Comparison of ENCODE assay signal across 9 cellular contexts in genomic region chr9:89021154-89021803, GRCh38. TPM values are rescaled to one million over a fixed set of nuclear protein-coding genes. Genes with fewer than 3 reads are reported as not detected.
DNase-seq lines count a peak whose midpoint lies in the region; TF ChIP-seq lines count a peak whose summit lies in the region.
"Had no signal": no experiment of that assay in that cellular context is flagged by ENCODE, and none has a peak within 500 bp of the region (broad histone marks: within the 10 kb centered on the region; RNA-seq: fewer than 3 reads in every experiment).

No MANE protein-coding gene starts in this region.

- no peak overlapping the region for H3K23ac ChIP-seq in mesenchymal stem cell (ENCODE audit: low read length in 2 of 2)

- DNase-seq in SIG-M5 treated with dmso at 0.1 percent for 504 hours (lab: John Stamatoyannopoulos, UW; ENCODE audit: unreplicated experiment) (peak; percentile 2), SIG-M5 (lab: John Stamatoyannopoulos, UW) (no peak), mesenchymal stem cell (peak; percentile 95), vagina (ENCODE audit: extremely low spot score in 2 of 2) (no peak), NCI-H2227 treated with DMSO at 0.1 percent for 48 hours (lab: John Stamatoyannopoulos, UW) (no peak), posterior cingulate gyrus (no peak), spleen (no peak)
- DNase-seq: activated CD4-positive, alpha-beta T cell treated with anti-CD3 and anti-CD28 coated beads for 48 hours had no signal

- H3K9ac ChIP-seq in mesenchymal stem cell (ENCODE audit: low read length) = peak overlapping the region; percentile 83

- H3K9me3 ChIP-seq in mesenchymal stem cell (ENCODE audit: control insufficient read depth, low read length) (no peaks in the 10 kb centered on the region), vagina (no peaks in the 10 kb centered on the region), spleen (no peaks in the 10 kb centered on the region)

- no peaks in the 10 kb centered on the region for H3K79me1 ChIP-seq in mesenchymal stem cell (replicated peaks; ENCODE audit: low read length, poor library complexity, severe bottlenecking)

- peak overlapping the region; percentile 81 to 99 for H2BK12ac ChIP-seq in mesenchymal stem cell (ENCODE audit: low read length in 2 of 2)

- no peak overlapping the region for H2BK5ac ChIP-seq in mesenchymal stem cell (ENCODE audit: low read depth, low read length, poor library complexity, severe bottlenecking)

- peak overlapping the region; percentile 97 for H4K91ac ChIP-seq in mesenchymal stem cell (ENCODE audit: low read length)

- peaks cover 10% of the 10 kb centered on the region for H3K27me3 Mint-ChIP-seq in dendritic cell treated with granulocyte-macrophage colony-stimulating factor and Interleukin-4, amounts not matched to agents 40 ng/mL and 50 ng/mL, for 4 days

- no peak overlapping the region for H3K4me2 ChIP-seq in mesenchymal stem cell (ENCODE audit: low read length, poor library complexity, severe bottlenecking)

- H3K36me3 Mint-ChIP-seq in dendritic cell treated with granulocyte-macrophage colony-stimulating factor and Interleukin-4, amounts not matched to agents 40 ng/mL and 50 ng/mL, for 4 days (ENCODE audit: low read depth) = no peaks in the 10 kb centered on the region

- peak overlapping the region; percentile 85 for H4K8ac ChIP-seq in mesenchymal stem cell (ENCODE audit: low read length)

- H2BK120ac ChIP-seq in mesenchymal stem cell (ENCODE audit: low read depth, low read length) = peak overlapping the region; percentile 71

- intact Hi-C loops in dendritic cell treated with granulocyte-macrophage colony-stimulating factor and Interleukin-4, amounts not matched to agents 40 ng/mL and 50 ng/mL, for 4 days (cut with micrococcal nuclease) = no loop called here
- intact Hi-C loops in vagina (cut with DNase I) = loop anchor here (5.0 to 10.0 kb wide), 2 partner anchors 154 to 634 kb away; partner anchors contain the start of genes SHC3 and SPIN1
- intact Hi-C loops in posterior cingulate gyrus (cut with DNase I) = no loop called here
- intact Hi-C loops in spleen (cut with DNase I; ENCODE audit: low total_unique reads) = no loop called here

- no peak overlapping the region for H2AK5ac ChIP-seq in mesenchymal stem cell (ENCODE audit: low read length, severe bottlenecking)

- WGBS in mesenchymal stem cell = 69% methylated on average over 8 of the region's 8 CpGs
- 76 to 89% (median 78%) methylated on average over 8 of the region's 8 CpGs for WGBS in spleen, 5 donors

- peaks cover 0 to 7% of the 10 kb centered on the region in 2 experiments for H3K36me3 ChIP-seq in mesenchymal stem cell (ENCODE audit: control insufficient read depth in 1 of 2, insufficient read depth in 2 of 2, low read depth in 1 of 2, low read length in 2 of 2)
- H3K36me3 ChIP-seq in vagina = no peaks in the 10 kb centered on the region
- no peaks in the 10 kb centered on the region for H3K36me3 ChIP-seq in spleen

- H2BK15ac ChIP-seq in mesenchymal stem cell (ENCODE audit: low read depth, poor library complexity, severe bottlenecking) = peak overlapping the region; percentile 65

- H3K27ac Mint-ChIP-seq in dendritic cell treated with granulocyte-macrophage colony-stimulating factor and Interleukin-4, amounts not matched to agents 40 ng/mL and 50 ng/mL, for 4 days = peak overlapping the region; percentile 0

- H3K4me3 ChIP-seq in mesenchymal stem cell (ENCODE audit: insufficient read depth in 1 of 2, low read depth in 1 of 2, low read length in 2 of 2) = peak overlapping the region in 1 of 2 experiments; percentile 50
- H3K4me3 ChIP-seq in vagina = no peak overlapping the region
- no peak overlapping the region for H3K4me3 ChIP-seq in spleen

- no peaks in the 10 kb centered on the region for H3K27me3 ChIP-seq in mesenchymal stem cell (ENCODE audit: control insufficient read depth in 1 of 2, insufficient read depth in 1 of 2, low read length in 2 of 2)
- no peaks in the 10 kb centered on the region for H3K27me3 ChIP-seq in vagina
- no peaks in the 10 kb centered on the region for H3K27me3 ChIP-seq in spleen (replicated peaks in 1 of 7)

- no peak overlapping the region for H2AFZ ChIP-seq in mesenchymal stem cell (ENCODE audit: low read depth, low read length)

- H3K9me3 Mint-ChIP-seq in dendritic cell treated with granulocyte-macrophage colony-stimulating factor and Interleukin-4, amounts not matched to agents 40 ng/mL and 50 ng/mL, for 4 days = no peaks in the 10 kb centered on the region

- TF ChIP-seq POLR2A in vagina (IDR thresholded peaks at IDR 0.05) (no peak), spleen (IDR thresholded peaks at IDR 0.05) (no peak)

- H3K4ac ChIP-seq in mesenchymal stem cell (ENCODE audit: low read depth in 1 of 2, low read length in 2 of 2) = peak overlapping the region; percentile 82 to 85

- H3K4me3 Mint-ChIP-seq in dendritic cell treated with granulocyte-macrophage colony-stimulating factor and Interleukin-4, amounts not matched to agents 40 ng/mL and 50 ng/mL, for 4 days = no peak overlapping the region

- H3K4me1 Mint-ChIP-seq in dendritic cell treated with granulocyte-macrophage colony-stimulating factor and Interleukin-4, amounts not matched to agents 40 ng/mL and 50 ng/mL, for 4 days (ENCODE audit: low read depth) = peaks cover 23% of the 10 kb centered on the region

- peaks cover 15% of the 10 kb centered on the region for H3K4me1 ChIP-seq in mesenchymal stem cell (ENCODE audit: control insufficient read depth, insufficient read depth, low read depth, low read length)
- peaks cover 32% of the 10 kb centered on the region for H3K4me1 ChIP-seq in vagina
- peaks cover 0 to 21% (median 7%) of the 10 kb centered on the region in 6 donors for H3K4me1 ChIP-seq in spleen

- H3K18ac ChIP-seq in mesenchymal stem cell (ENCODE audit: low read depth in 1 of 2, low read length in 2 of 2) = peak overlapping the region; percentile 89 to 91

- H3K14ac ChIP-seq in mesenchymal stem cell (ENCODE audit: low read length in 2 of 2) = no peak overlapping the region

- no peak for TF ChIP-seq CTCF in vagina (IDR thresholded peaks at IDR 0.05)
- no peak for TF ChIP-seq CTCF in spleen (IDR thresholded peaks at IDR 0.05 in 8 of 11, conservative IDR thresholded peaks at IDR 0.05 in 3 of 11)

- H3K27ac ChIP-seq in mesenchymal stem cell (ENCODE audit: low read length, poor library complexity, severe bottlenecking) = no peak overlapping the region
- H3K27ac ChIP-seq in vagina = peak overlapping the region; percentile 92
- H3K27ac ChIP-seq in spleen = peak overlapping the region in 1 of 8 donors; percentile 23

RNA-seq across cellular contexts. Expression of gene S1PR3, which starts 30.0 kb away (rescaled TPM):
- 71.1 TPM for polyA plus RNA-seq in mesenchymal stem cell (2013, experiment 1 of 2)
- 71.6 TPM for polyA plus RNA-seq in mesenchymal stem cell (2013, experiment 2 of 2)
- total RNA-seq in vagina (39.3 TPM), spleen (10 to 100 TPM; 28.9 to 50.9 (median 39.9) TPM)
- 10 to 100 TPM in 2 of 3 donors, 1 to 10 TPM in 1; 6.4 to 18.2 (median 13.6) TPM for polyA plus RNA-seq in spleen

Comparison
In these comparisons a context has a peak if more than half of its experiments do, and no peak if none do; other contexts are left out.
1. DNase-seq: peak in SIG-M5 treated with dmso at 0.1 percent for 504 hours (single experiment) and mesenchymal stem cell (single experiment); none in SIG-M5 (single experiment), vagina (0 of 2), NCI-H2227 treated with DMSO at 0.1 percent for 48 hours (single experiment), posterior cingulate gyrus (0 of 10) and spleen (single experiment).